ENCODE assay signal across 1 cellular context in the genomic region with DNA sequence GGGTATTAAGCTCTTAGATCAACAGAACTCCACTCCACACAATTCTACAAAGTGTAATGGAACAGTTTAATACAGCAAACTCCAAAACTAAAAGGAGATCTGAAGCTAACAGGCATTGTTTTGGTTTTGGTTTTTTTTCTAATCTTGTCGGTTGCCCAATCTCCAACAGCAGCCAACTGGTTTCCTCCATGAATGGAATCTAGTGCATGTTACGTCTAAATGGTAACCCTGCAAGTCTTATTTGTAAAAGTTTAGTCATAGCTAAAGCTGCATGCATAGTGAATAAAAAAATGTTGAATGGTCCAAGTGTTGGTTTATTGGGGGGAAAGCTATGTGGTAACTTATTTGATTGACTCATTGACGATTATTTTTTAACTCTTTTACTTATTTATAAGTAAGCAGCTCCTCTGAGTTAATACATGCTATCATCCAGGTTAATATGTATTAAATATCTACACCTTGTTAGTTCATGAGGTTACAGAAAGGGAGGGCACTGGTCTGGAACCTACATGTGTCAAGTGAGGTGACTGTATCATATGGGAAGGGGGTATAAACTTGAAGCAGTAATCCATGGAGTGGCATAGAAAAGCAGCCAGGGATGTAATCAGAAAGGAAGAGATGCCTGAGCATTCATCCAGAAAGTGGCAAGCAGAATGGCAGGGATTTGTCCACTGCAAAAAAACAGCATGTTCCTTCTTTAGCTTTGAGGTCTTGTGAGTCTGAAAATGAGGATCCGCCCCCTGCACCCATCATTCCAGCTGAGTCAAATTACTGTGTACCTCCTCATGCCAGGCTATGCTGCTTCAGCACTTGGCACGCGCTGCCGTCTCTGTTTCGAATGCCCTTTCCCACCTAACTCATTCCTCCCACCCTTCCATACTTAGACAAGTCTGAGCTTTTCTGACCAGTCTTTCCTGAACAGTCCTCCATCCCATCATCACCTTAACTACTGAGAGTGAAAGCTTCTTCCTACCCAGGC.
TF ChIP-seq lines count a peak whose summit lies in the region.

No MANE protein-coding gene starts in this region.

TF ChIP-seq in HepG2, 621 proteins besides CTCF, POLR2A, EP300 and RAD21 (continued from another document):
- TF ChIP-seq, protein P1, sequence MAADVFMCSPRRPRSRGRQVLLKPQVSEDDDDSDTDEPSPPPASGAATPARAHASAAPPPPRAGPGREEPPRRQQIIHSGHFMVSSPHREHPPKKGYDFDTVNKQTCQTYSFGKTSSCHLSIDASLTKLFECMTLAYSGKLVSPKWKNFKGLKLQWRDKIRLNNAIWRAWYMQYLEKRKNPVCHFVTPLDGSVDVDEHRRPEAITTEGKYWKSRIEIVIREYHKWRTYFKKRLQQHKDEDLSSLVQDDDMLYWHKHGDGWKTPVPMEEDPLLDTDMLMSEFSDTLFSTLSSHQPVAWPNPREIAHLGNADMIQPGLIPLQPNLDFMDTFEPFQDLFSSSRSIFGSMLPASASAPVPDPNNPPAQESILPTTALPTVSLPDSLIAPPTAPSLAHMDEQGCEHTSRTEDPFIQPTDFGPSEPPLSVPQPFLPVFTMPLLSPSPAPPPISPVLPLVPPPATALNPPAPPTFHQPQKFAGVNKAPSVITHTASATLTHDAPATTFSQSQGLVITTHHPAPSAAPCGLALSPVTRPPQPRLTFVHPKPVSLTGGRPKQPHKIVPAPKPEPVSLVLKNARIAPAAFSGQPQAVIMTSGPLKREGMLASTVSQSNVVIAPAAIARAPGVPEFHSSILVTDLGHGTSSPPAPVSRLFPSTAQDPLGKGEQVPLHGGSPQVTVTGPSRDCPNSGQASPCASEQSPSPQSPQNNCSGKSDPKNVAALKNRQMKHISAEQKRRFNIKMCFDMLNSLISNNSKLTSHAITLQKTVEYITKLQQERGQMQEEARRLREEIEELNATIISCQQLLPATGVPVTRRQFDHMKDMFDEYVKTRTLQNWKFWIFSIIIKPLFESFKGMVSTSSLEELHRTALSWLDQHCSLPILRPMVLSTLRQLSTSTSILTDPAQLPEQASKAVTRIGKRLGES (CRISPR knock-in tag; IDR thresholded peaks at IDR 0.05; ENCODE audit: borderline replicate concordance), result no peak
